In the genomic region with DNA sequence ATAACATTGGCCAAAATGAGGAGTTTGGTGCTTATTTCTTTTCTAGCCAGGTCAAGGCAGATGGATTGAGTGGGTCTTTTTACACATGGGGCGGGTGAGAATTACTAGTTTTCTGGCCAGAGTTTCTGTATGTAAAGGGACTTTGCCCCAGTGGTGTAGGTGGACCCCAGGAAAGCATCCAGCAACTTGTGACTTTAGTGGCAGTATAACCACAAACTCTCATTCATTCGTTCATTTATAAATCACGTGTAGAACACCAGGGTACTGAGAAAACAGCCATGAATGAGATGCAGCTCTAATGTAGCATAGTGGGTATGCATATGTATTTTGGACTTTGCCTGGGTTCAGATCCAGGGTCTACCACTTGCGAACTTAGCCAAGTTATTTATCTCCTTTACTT, we compare ENCODE assay signal across 16 cellular contexts. TPM values are rescaled to one million over a fixed set of nuclear protein-coding genes. Genes with fewer than 3 reads are reported as not detected.
DNase-seq lines count a peak whose midpoint lies in the region; ATAC-seq and TF ChIP-seq lines count a peak whose summit lies in the region.
"Had no signal": no experiment of that assay in that cellular context is flagged by ENCODE, and none has a peak within 500 bp of the region (broad histone marks: within the 10 kb centered on the region; RNA-seq: fewer than 3 reads in every experiment).

No MANE protein-coding gene starts in this region.

- no peak for DNase-seq in Calu3
- DNase-seq in Karpas-422 = no peak
- no peak for DNase-seq in body of pancreas
- no peak for DNase-seq in progenitor cell of endocrine pancreas (ENCODE audit: low spot score, unreplicated experiment)
- no peak for DNase-seq in activated naive CD4-positive, alpha-beta T cell treated with anti-CD3 and anti-CD28 coated beads for 36 hours
- no peak for DNase-seq in hepatic stellate cell (ENCODE audit: low spot score)
- no peak for DNase-seq in effector memory CD4-positive, alpha-beta T cell
- DNase-seq: AML-193; CD4-positive, alpha-beta T cell; DMS79; GM23248; HCEC 1CT; NCI-H1436; NCI-H2081; NCI-H748 treated with DMSO at 0.1 percent for 48 hours had no signal

- H3K27ac Mint-ChIP-seq in Calu3 (ENCODE audit: unreplicated experiment) (no peak overlapping the region), progenitor cell of endocrine pancreas (peak overlapping the region; percentile 87)
- no peak overlapping the region for H3K27ac Mint-ChIP-seq in activated naive CD4-positive, alpha-beta T cell treated with anti-CD3 and anti-CD28 coated beads for 36 hours
- H3K27ac Mint-ChIP-seq: CD4-positive, alpha-beta T cell had no signal

- no peak for ATAC-seq in body of pancreas
- ATAC-seq: K562 had no signal

- H3K4me2 ChIP-seq in Karpas-422 (ENCODE audit: low read depth, low read length, poor library complexity, severe bottlenecking) = peak overlapping the region; percentile 96

- TSS peak; percentile 9 for BruUV-seq in Calu3 (replicated peaks; lab: Mats Ljungman, UMichigan)

- H3K9me3 ChIP-seq in Karpas-422 (ENCODE audit: low read length) (no peaks in the 10 kb centered on the region), body of pancreas (no peaks in the 10 kb centered on the region)
- H3K9me3 ChIP-seq in effector memory CD4-positive, alpha-beta T cell (ENCODE audit: control insufficient read depth, low read length) = no peaks in the 10 kb centered on the region

- H3K4me1 ChIP-seq in Karpas-422 (ENCODE audit: low read length) (peaks cover 82% of the 10 kb centered on the region), body of pancreas (peaks cover 79% of the 10 kb centered on the region)
- H3K4me1 ChIP-seq in effector memory CD4-positive, alpha-beta T cell (ENCODE audit: control insufficient read depth, insufficient read depth, low read length, poor library complexity, severe bottlenecking) = peaks cover 16% of the 10 kb centered on the region

- peak overlapping the region; percentile 29; the same call in 1 of the 2 replicates for H3K9ac ChIP-seq in Karpas-422 (ENCODE audit: low read length)
- H3K9ac ChIP-seq: GM23248 had no signal

- intact Hi-C loops in Calu3 (cut with micrococcal nuclease; ENCODE audit: unreplicated experiment) = no loop called here
- intact Hi-C loops in body of pancreas (cut with DNase I) = no loop called here
- intact Hi-C loops in activated naive CD4-positive, alpha-beta T cell treated with anti-CD3 and anti-CD28 coated beads for 36 hours (cut with micrococcal nuclease) = no loop called here

- 84 to 85% methylated on average over 4 of the region's 4 CpGs for WGBS in body of pancreas, 2 donors

- H3K4me3 ChIP-seq in Karpas-422 (ENCODE audit: low read length) (no peak overlapping the region), body of pancreas (no peak overlapping the region)
- no peak overlapping the region for H3K4me3 ChIP-seq in effector memory CD4-positive, alpha-beta T cell (ENCODE audit: insufficient read depth, low read depth, low read length, poor library complexity, severe bottlenecking)
- H3K4me3 ChIP-seq: GM23248, K562 had no signal

- H3K36me3 ChIP-seq in Karpas-422 (ENCODE audit: insufficient read depth, low read length) = 0 out of 2 replicates have a peak, but pooled peaks cover under 1% of the 10 kb centered on the region
- H3K36me3 ChIP-seq in body of pancreas (replicated peaks in 1 of 2; ENCODE audit: insufficient read depth in 1 of 2, low read depth in 2 of 2) = no peaks in the 10 kb centered on the region
- no peaks in the 10 kb centered on the region for H3K36me3 ChIP-seq in effector memory CD4-positive, alpha-beta T cell (ENCODE audit: control insufficient read depth, insufficient read depth, low read length)

- H3K36me3 Mint-ChIP-seq in Calu3 (ENCODE audit: insufficient read depth, unreplicated experiment) (peaks cover 46% of the 10 kb centered on the region), progenitor cell of endocrine pancreas (ENCODE audit: insufficient read depth) (peaks cover 2% of the 10 kb centered on the region)
- H3K36me3 Mint-ChIP-seq in activated naive CD4-positive, alpha-beta T cell treated with anti-CD3 and anti-CD28 coated beads for 36 hours (ENCODE audit: low read depth) = no peaks in the 10 kb centered on the region

- H3K4me1 Mint-ChIP-seq in Calu3 (ENCODE audit: low read depth, unreplicated experiment) (peaks cover 67% of the 10 kb centered on the region), progenitor cell of endocrine pancreas (ENCODE audit: low read depth) (peaks cover 76% of the 10 kb centered on the region)
- peaks cover 60% of the 10 kb centered on the region for H3K4me1 Mint-ChIP-seq in activated naive CD4-positive, alpha-beta T cell treated with anti-CD3 and anti-CD28 coated beads for 36 hours (ENCODE audit: low read depth)

- TF ChIP-seq CTCF in Calu3 (IDR thresholded peaks at IDR 0.05; ENCODE audit: unreplicated experiment) (no peak), body of pancreas (IDR thresholded peaks at IDR 0.05) (no peak), progenitor cell of endocrine pancreas (IDR thresholded peaks at IDR 0.05; ENCODE audit: unreplicated experiment) (no peak)

- no peak overlapping the region for H3K4me3 Mint-ChIP-seq in Calu3 (ENCODE audit: low read depth, unreplicated experiment)
- H3K4me3 Mint-ChIP-seq in progenitor cell of endocrine pancreas (ENCODE audit: low read depth) = no peak overlapping the region
- H3K4me3 Mint-ChIP-seq in activated naive CD4-positive, alpha-beta T cell treated with anti-CD3 and anti-CD28 coated beads for 36 hours = no peak overlapping the region
- H3K4me3 Mint-ChIP-seq: CD4-positive, alpha-beta T cell had no signal

- CTCF ChIA-PET in Calu3 (lab: Charles Lee) = no interaction called here
- CTCF ChIA-PET in activated naive CD4-positive, alpha-beta T cell treated with anti-CD3 and anti-CD28 coated beads for 36 hours (lab: Charles Lee) = interaction anchor here (1.3 kb wide), 1 partner anchor 230 kb away, joined by 4 read pairs; no protein-coding TSS in a partner anchor

- no peaks in the 10 kb centered on the region for H3K27me3 Mint-ChIP-seq in Calu3 (ENCODE audit: unreplicated experiment)
- H3K27me3 Mint-ChIP-seq in progenitor cell of endocrine pancreas = no peaks in the 10 kb centered on the region
- no peaks in the 10 kb centered on the region for H3K27me3 Mint-ChIP-seq in activated naive CD4-positive, alpha-beta T cell treated with anti-CD3 and anti-CD28 coated beads for 36 hours (ENCODE audit: low read depth)
- H3K27me3 Mint-ChIP-seq: CD4-positive, alpha-beta T cell had no signal

- H3K9me2 ChIP-seq in Karpas-422 (replicated peaks; ENCODE audit: insufficient read depth, low read length) = no peaks in the 10 kb centered on the region

- H3K27ac ChIP-seq in Karpas-422 (ENCODE audit: low read length) (peak overlapping the region; percentile 98), body of pancreas (peak overlapping the region in 3 of 4 donors; percentile 97)
- H3K27ac ChIP-seq in effector memory CD4-positive, alpha-beta T cell (ENCODE audit: insufficient read depth, low read length, poor library complexity, severe bottlenecking) = no peak overlapping the region
- H3K27ac ChIP-seq: GM23248 had no signal

- no peak for TF ChIP-seq POLR2A in body of pancreas (IDR thresholded peaks at IDR 0.05)

- H2AFZ ChIP-seq in Karpas-422 (ENCODE audit: low read length) = no peak overlapping the region
- H2AFZ ChIP-seq: GM23248 had no signal

- H3K27me3 ChIP-seq in Karpas-422 (ENCODE audit: low read length) = no peaks in the 10 kb centered on the region
- no peaks in the 10 kb centered on the region for H3K27me3 ChIP-seq in body of pancreas
- H3K27me3 ChIP-seq in effector memory CD4-positive, alpha-beta T cell (replicated peaks; ENCODE audit: control insufficient read depth, insufficient read depth, low read length, poor library complexity, severe bottlenecking) = no peaks in the 10 kb centered on the region

- peaks cover 16% of the 10 kb centered on the region; the same call in 1 of the 2 replicates for H4K20me1 ChIP-seq in Karpas-422 (ENCODE audit: insufficient read depth, low read depth, low read length)

- H3K9me3 Mint-ChIP-seq in Calu3 (ENCODE audit: low read depth, unreplicated experiment) (no peaks in the 10 kb centered on the region), progenitor cell of endocrine pancreas (ENCODE audit: low read depth) (no peaks in the 10 kb centered on the region)
- H3K9me3 Mint-ChIP-seq in activated naive CD4-positive, alpha-beta T cell treated with anti-CD3 and anti-CD28 coated beads for 36 hours = no peaks in the 10 kb centered on the region
- H3K9me3 Mint-ChIP-seq: CD4-positive, alpha-beta T cell had no signal

- peaks cover 94% of the 10 kb centered on the region for H3K79me2 ChIP-seq in Karpas-422 (ENCODE audit: low read length)

RNA-seq across cellular contexts. Expression of a gene that starts 8.1 kb away (rescaled TPM):
- total RNA-seq in Calu3 (2022) (38.0 and 43.4 TPM in 2 replicates), body of pancreas (10 to 100 TPM; 16.3 to 41.5 TPM), progenitor cell of endocrine pancreas (69.0 and 75.0 TPM in 2 replicates)
- 18.2 and 35.1 TPM in 2 replicates for total RNA-seq in Karpas-422 (2014; rRNA removed; shearing (Covaris generic); ENCODE audit: low replicate concordance)
- total RNA-seq in activated naive CD4-positive, alpha-beta T cell treated with anti-CD3 and anti-CD28 coated beads for 36 hours = 10 to 100 TPM in 1 of 2 experiments, 1 to 10 TPM in 1; 9.2 to 12.0 TPM
